Comparison of ENCODE assay signal across 1 cellular context in the genomic region with DNA sequence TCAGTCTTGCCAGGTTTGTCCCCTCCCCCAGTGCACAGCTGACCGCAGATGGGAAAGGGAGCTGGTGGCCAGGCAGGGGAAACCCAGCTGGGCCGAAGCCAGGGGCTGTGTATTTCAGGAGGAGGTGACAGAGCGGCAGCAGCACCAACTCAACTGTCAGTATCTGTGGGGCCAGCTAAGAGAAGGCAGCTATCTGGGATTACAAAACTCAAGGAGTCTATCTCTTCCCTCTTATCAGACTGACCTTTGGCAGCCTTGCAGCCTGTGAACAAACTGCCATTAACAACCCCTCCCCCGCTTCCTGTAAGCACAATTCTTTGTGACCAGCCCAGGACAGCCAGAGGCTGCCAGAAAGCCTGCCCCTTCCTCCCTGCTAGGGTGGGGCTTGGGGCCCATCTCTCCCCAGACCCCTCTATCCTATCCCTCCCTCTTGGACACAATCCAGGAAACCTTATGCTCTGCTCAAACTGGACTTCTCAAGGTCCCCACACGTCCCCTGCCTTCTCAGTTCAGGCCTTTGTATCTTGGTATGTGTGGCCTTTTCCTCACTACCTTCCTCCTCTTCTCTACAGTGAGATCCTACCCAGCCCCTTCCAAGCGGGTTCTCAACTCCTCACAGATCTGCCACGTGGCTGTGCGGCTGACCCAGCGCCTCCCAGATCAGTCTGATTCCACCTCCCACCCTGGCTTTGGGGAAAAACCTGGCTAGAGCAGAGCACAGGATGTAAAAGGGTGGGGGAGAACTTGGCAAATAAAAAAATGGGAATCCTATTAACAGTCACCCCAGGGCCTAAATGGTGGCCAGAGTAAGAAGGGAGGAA.
TF ChIP-seq lines count a peak whose summit lies in the region.

No MANE protein-coding gene starts in this region.

TF ChIP-seq in HepG2, 621 proteins besides CTCF, POLR2A, EP300 and RAD21 (continued from another document and continues in another):
- no peak for TF ChIP-seq CEBPZ (IDR thresholded peaks at IDR 0.05; ENCODE audit: low read length)
- no peak for TF ChIP-seq PTBP1 (IDR thresholded peaks at IDR 0.05; ENCODE audit: low read depth, low read length, poor library complexity, severe bottlenecking)
- TF ChIP-seq ARID2 (CRISPR knock-in tag; IDR thresholded peaks at IDR 0.05; ENCODE audit: borderline replicate concordance), result peak; percentile 95; the same call in 1 of the 2 replicates
- TF ChIP-seq GATAD2A (CRISPR knock-in tag; IDR thresholded peaks at IDR 0.05), result peak; percentile 98
- TF ChIP-seq, protein P1, sequence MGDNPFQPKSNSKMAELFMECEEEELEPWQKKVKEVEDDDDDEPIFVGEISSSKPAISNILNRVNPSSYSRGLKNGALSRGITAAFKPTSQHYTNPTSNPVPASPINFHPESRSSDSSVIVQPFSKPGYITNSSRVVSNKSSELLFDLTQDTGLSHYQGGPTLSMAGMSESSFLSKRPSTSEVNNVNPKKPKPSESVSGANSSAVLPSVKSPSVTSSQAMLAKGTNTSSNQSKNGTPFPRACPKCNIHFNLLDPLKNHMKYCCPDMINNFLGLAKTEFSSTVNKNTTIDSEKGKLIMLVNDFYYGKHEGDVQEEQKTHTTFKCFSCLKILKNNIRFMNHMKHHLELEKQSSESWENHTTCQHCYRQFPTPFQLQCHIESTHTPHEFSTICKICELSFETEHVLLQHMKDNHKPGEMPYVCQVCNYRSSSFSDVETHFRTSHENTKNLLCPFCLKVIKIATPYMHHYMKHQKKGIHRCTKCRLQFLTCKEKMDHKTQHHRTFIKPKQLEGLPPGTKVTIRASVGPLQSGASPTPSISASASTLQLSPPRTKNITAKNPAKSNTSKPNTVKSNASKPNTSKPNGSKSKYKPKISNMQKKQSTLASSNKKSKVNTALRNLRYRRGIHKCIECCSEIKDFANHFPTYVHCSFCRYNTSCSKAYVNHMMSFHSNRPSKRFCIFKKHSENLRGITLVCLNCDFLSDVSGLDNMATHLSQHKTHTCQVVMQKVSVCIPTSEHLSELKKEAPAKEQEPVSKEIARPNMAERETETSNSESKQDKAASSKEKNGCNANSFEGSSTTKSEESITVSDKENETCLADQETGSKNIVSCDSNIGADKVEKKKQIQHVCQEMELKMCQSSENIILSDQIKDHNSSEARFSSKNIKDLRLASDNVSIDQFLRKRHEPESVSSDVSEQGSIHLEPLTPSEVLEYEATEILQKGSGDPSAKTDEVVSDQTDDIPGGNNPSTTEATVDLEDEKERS (CRISPR knock-in tag; IDR thresholded peaks at IDR 0.05), result peak; percentile 81
- peak; percentile 99 for TF ChIP-seq ZGPAT (CRISPR knock-in tag; IDR thresholded peaks at IDR 0.05)
- peak; percentile 17; the same call in 1 of the 2 replicates for TF ChIP-seq STAG1 (CRISPR knock-in tag; IDR thresholded peaks at IDR 0.05)
- TF ChIP-seq KAT8 (CRISPR knock-in tag; IDR thresholded peaks at IDR 0.05), result peak; percentile 91
- peak; percentile 94; the same call in 1 of the 2 replicates for TF ChIP-seq ZNF782 (CRISPR knock-in tag; IDR thresholded peaks at IDR 0.05; ENCODE audit: borderline replicate concordance)
- TF ChIP-seq RNF2 (conservative IDR thresholded peaks at IDR 0.05; ENCODE audit: low read depth), result no peak
- TF ChIP-seq ZNF280B (CRISPR knock-in tag; IDR thresholded peaks at IDR 0.05; ENCODE audit: borderline replicate concordance), result peak; percentile 81; the same call in 1 of the 2 replicates
- TF ChIP-seq BCL6 (CRISPR knock-in tag; IDR thresholded peaks at IDR 0.05), result peak; percentile 88
- peak; percentile 90 for TF ChIP-seq JUN (CRISPR knock-in tag; IDR thresholded peaks at IDR 0.05)
- peak; percentile 54; the same call in 1 of the 2 replicates for TF ChIP-seq ZNF564 (CRISPR knock-in tag; IDR thresholded peaks at IDR 0.05)
- 0 out of 2 replicates have a peak, but pooled peaks have one; percentile 45 for TF ChIP-seq HHEX (CRISPR knock-in tag; IDR thresholded peaks at IDR 0.05)
- TF ChIP-seq MIER3 (CRISPR knock-in tag; IDR thresholded peaks at IDR 0.05; ENCODE audit: borderline replicate concordance), result peak; percentile 97
- no peak; the same call in 1 of the 2 replicates for TF ChIP-seq ZSCAN25 (CRISPR knock-in tag; IDR thresholded peaks at IDR 0.05)
- no peak for TF ChIP-seq SNAI1 (CRISPR knock-in tag; IDR thresholded peaks at IDR 0.05; ENCODE audit: borderline replicate concordance)
- TF ChIP-seq STAT5B (CRISPR knock-in tag; IDR thresholded peaks at IDR 0.05), result no peak
- peak; percentile 81 for TF ChIP-seq SIX1 (CRISPR knock-in tag; IDR thresholded peaks at IDR 0.05; ENCODE audit: borderline replicate concordance)
- no peak; the same call in none of the 2 replicates for TF ChIP-seq E2F1 (CRISPR knock-in tag; IDR thresholded peaks at IDR 0.05)
- no peak; the same call in 1 of the 2 replicates for TF ChIP-seq SPEN (CRISPR knock-in tag; IDR thresholded peaks at IDR 0.05; ENCODE audit: low read depth)
- 0 out of 2 replicates have a peak, but pooled peaks have one; percentile 62 for TF ChIP-seq ZNF713 (CRISPR knock-in tag; IDR thresholded peaks at IDR 0.05)
- TF ChIP-seq, protein P2, sequence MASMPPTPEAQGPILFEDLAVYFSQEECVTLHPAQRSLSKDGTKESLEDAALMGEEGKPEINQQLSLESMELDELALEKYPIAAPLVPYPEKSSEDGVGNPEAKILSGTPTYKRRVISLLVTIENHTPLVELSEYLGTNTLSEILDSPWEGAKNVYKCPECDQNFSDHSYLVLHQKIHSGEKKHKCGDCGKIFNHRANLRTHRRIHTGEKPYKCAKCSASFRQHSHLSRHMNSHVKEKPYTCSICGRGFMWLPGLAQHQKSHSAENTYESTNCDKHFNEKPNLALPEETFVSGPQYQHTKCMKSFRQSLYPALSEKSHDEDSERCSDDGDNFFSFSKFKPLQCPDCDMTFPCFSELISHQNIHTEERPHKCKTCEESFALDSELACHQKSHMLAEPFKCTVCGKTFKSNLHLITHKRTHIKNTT (CRISPR knock-in tag; IDR thresholded peaks at IDR 0.05), result no peak
- TF ChIP-seq ZNF724P (CRISPR knock-in tag; IDR thresholded peaks at IDR 0.05; ENCODE audit: borderline replicate concordance), result peak; percentile 88
- peak; percentile 87 for TF ChIP-seq ZFP82 (CRISPR knock-in tag; IDR thresholded peaks at IDR 0.05; ENCODE audit: borderline replicate concordance)
- no peak for TF ChIP-seq SATB2 (CRISPR knock-in tag; IDR thresholded peaks at IDR 0.05)
- TF ChIP-seq, protein P3, sequence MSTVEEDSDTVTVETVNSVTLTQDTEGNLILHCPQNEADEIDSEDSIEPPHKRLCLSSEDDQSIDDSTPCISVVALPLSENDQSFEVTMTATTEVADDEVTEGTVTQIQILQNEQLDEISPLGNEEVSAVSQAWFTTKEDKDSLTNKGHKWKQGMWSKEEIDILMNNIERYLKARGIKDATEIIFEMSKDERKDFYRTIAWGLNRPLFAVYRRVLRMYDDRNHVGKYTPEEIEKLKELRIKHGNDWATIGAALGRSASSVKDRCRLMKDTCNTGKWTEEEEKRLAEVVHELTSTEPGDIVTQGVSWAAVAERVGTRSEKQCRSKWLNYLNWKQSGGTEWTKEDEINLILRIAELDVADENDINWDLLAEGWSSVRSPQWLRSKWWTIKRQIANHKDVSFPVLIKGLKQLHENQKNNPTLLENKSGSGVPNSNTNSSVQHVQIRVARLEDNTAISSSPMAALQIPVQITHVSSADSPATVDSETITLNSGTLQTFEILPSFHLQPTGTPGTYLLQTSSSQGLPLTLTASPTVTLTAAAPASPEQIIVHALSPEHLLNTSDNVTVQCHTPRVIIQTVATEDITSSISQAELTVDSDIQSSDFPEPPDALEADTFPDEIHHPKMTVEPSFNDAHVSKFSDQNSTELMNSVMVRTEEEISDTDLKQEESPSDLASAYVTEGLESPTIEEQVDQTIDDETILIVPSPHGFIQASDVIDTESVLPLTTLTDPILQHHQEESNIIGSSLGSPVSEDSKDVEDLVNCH (CRISPR knock-in tag; IDR thresholded peaks at IDR 0.05), result no peak
- TF ChIP-seq ZNF136 (CRISPR knock-in tag; IDR thresholded peaks at IDR 0.05; ENCODE audit: low read depth), result no peak; the same call in 1 of the 2 replicates
- TF ChIP-seq, protein P4, sequence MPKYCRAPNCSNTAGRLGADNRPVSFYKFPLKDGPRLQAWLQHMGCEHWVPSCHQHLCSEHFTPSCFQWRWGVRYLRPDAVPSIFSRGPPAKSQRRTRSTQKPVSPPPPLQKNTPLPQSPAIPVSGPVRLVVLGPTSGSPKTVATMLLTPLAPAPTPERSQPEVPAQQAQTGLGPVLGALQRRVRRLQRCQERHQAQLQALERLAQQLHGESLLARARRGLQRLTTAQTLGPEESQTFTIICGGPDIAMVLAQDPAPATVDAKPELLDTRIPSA (CRISPR knock-in tag; IDR thresholded peaks at IDR 0.05; ENCODE audit: borderline replicate concordance), result no peak
- no peak for TF ChIP-seq GPBP1L1 (CRISPR knock-in tag; IDR thresholded peaks at IDR 0.05)
- no peak; the same call in 1 of the 2 replicates for TF ChIP-seq ZNF570 (CRISPR knock-in tag; IDR thresholded peaks at IDR 0.05; ENCODE audit: borderline replicate concordance)
- TF ChIP-seq TFDP1 (CRISPR knock-in tag; IDR thresholded peaks at IDR 0.05; ENCODE audit: borderline replicate concordance), result peak; percentile 50
- TF ChIP-seq SMAD3 (CRISPR knock-in tag; IDR thresholded peaks at IDR 0.05), result peak; percentile 52; the same call in 1 of the 2 replicates
- TF ChIP-seq DMAP1 (CRISPR knock-in tag; IDR thresholded peaks at IDR 0.05), result peak; percentile 97
- TF ChIP-seq NCOA2 (CRISPR knock-in tag; IDR thresholded peaks at IDR 0.05), result peak; percentile 96
- no peak; the same call in 1 of the 2 replicates for TF ChIP-seq MAFF (IDR thresholded peaks at IDR 0.05; ENCODE audit: low read depth, low read length)
